ENCODE assay signal across 14 cellular contexts in the genomic region with DNA sequence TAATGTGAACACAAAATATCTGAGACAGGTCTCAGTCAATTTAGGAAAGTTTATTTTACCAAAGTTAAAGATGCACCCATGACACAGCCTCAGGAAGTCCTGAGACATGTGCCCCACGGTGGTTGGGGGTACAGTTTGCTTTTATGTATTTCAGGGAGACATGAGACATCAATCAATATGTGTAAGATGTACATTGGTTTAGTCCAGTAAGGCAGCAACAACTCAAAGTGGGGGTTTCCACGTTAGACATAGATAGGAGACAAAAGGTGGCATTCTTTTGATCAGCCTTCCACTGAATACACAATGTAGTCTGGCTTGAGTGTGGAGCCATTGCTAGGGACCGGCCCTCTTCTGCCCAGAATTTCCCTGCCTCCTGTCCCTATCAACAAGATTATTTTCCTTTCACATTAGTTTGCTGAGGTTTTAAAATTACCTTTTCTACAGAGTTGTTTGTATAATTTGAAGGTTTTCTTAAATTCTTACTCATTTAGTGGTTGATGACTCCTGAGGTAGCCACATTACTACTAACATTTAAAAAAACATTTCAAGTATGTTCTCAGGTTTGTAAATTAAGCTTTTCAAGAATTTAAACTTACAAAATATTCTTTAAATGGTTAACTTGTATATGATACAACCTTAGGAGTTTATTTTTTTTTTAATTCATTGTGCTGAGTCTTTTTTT.
"Had no signal": no experiment of that assay in that cellular context is flagged by ENCODE, and none has a peak within 500 bp of the region (broad histone marks: within the 10 kb centered on the region; RNA-seq: fewer than 3 reads in every experiment).

No MANE protein-coding gene starts in this region.

- DNase-seq: activated gamma-delta T cell; body of pancreas; central memory CD4-positive, alpha-beta T cell; effector CD8-positive, alpha-beta T cell; heart right ventricle; left ventricle myocardium superior; mesenchymal stem cell; nephron progenitor cell; stimulated activated CD4-positive, alpha-beta T cell treated with anti-CD3 and anti-CD28 coated beads, Interleukin-12 subunit alpha, Interleukin-12 subunit beta, amount 100 ng/mL, for 4 hours; stimulated activated CD4-positive, alpha-beta T cell treated with anti-CD3 and anti-CD28 coated beads, Interleukin-2, amount 100 ng/mL, for 48 hours; T-helper 1 cell; WERI-Rb-1 had no signal

- H3K4me3 Mint-ChIP-seq: nephron progenitor cell had no signal

- ATAC-seq: body of pancreas, heart right ventricle, left ventricle myocardium superior, Right ventricle myocardium inferior had no signal

- H3K27ac Mint-ChIP-seq: nephron progenitor cell had no signal

- FAIRE-seq: frontal cortex had no signal
